In the genomic region with DNA sequence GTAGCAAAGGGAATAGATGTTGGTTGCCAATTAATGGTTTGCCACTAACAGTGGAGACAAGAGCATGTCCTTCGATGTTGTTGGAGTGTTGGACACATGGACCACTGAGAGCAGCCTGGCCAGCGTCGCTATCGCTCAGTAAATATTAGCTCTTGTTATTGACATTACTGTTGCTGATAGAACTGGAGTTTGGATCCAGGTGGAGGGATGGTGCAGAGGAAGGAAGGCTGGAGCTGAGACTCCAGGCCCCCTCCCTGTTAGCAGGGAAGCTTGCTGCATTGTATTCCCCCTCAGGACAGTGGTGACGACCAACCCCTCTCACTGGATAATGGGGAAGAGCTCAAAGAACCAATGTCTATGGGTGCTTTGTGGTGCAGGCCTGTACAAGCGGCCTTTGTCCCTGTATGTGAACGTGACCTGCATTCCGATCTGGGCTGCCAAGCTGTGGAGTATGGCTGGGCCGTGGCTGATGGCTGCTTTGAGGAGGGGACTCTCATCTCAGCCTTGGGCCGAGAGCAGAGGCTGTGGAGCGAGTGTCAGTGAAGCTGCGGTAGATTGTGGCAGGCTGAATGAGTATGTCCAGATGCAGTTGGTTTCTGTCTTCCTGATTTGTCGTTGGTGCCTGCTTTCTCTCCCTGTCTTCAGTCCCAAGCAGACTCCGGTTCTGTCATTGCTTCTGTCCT, we compare ENCODE assay signal across 10 cellular contexts. TPM values are rescaled to one million over a fixed set of nuclear protein-coding genes. Genes with fewer than 3 reads are reported as not detected.
DNase-seq lines count a peak whose midpoint lies in the region; ATAC-seq and TF ChIP-seq lines count a peak whose summit lies in the region.
"Had no signal": no experiment of that assay in that cellular context is flagged by ENCODE, and none has a peak within 500 bp of the region (broad histone marks: within the 10 kb centered on the region; RNA-seq: fewer than 3 reads in every experiment).

No MANE protein-coding gene starts in this region.

- H3K27ac ChIP-seq in VCaP (peak overlapping the region; percentile 81), hepatocyte (peak overlapping the region; percentile 38)
- H3K27ac ChIP-seq: parathyroid adenoma had no signal

- ATAC-seq in sciatic nerve: peak; percentile 69

- H4K20me1 ChIP-seq in hepatocyte (ENCODE audit: insufficient read depth, poor library complexity, severe bottlenecking): peaks cover 83% of the 10 kb centered on the region

- peak; percentile 72 for DNase-seq in HuH-7 (ENCODE audit: low spot score)
- peak; percentile 71 for DNase-seq in hepatocyte (ENCODE audit: low spot score)
- no peak for DNase-seq in sciatic nerve (ENCODE audit: low spot score)
- no peak for DNase-seq in NCI-H1436 treated with DMSO at 0.1 percent for 48 hours (lab: John Stamatoyannopoulos, UW)
- DNase-seq in HUDEP-2 (lab: John Stamatoyannopoulos, UW; ENCODE audit: unreplicated experiment in 76 of 76): no peak
- no peak for DNase-seq in cerebellar nuclear complex (lab: John Stamatoyannopoulos, UW)
- DNase-seq: EL had no signal

- intact Hi-C loops in sciatic nerve (cut with DNase I): no loop called here

- no peak overlapping the region for H3K4me3 ChIP-seq in hepatocyte

- no peaks in the 10 kb centered on the region for H3K9me2 ChIP-seq in hepatocyte (replicated peaks; ENCODE audit: insufficient read depth)

- 57% methylated on average over 14 of the region's 14 CpGs for WGBS in hepatocyte (ENCODE audit: low lambda C conversion rate, missing lambda C conversion rate)

- peaks cover 10% of the 10 kb centered on the region for H3K4me1 ChIP-seq in hepatocyte (ENCODE audit: insufficient read depth)
- H3K4me1 ChIP-seq: parathyroid adenoma had no signal

- H3K36me3 ChIP-seq in hepatocyte (replicated peaks; ENCODE audit: insufficient read depth, low read depth): no peaks in the 10 kb centered on the region

- H3K79me2 ChIP-seq in hepatocyte: peaks cover 95% of the 10 kb centered on the region

- no peaks in the 10 kb centered on the region for H3K27me3 ChIP-seq in hepatocyte

- H2AFZ ChIP-seq in hepatocyte: no peak overlapping the region
- H2AFZ ChIP-seq: parathyroid adenoma had no signal

- TF ChIP-seq CTCF in VCaP (conservative IDR thresholded peaks at IDR 0.05) (no peak), hepatocyte (IDR thresholded peaks at IDR 0.05; ENCODE audit: poor library complexity) (no peak)

- no peaks in the 10 kb centered on the region for H3K9me3 ChIP-seq in hepatocyte (ENCODE audit: low read depth)

- H3K4me2 ChIP-seq in hepatocyte: peak overlapping the region; percentile 63

RNA-seq across cellular contexts. Expression of gene CLASRP, which starts 7.0 kb away (rescaled TPM):
- 32.3 and 56.2 TPM in 2 replicates for total RNA-seq in hepatocyte
- polyA plus RNA-seq in hepatocyte: 45.8 and 74.5 TPM in 2 replicates
- total RNA-seq in sciatic nerve: 109 TPM

RNA-seq across cellular contexts. Expression of gene ZNF296, which starts 30.5 kb away (rescaled TPM):
- 0.52 TPM in 1 of 2 replicates, not detected in the other for total RNA-seq in hepatocyte
- 1.2 TPM in 1 of 2 replicates, not detected in the other for polyA plus RNA-seq in hepatocyte
- 0.45 TPM for total RNA-seq in sciatic nerve
- total RNA-seq: M059J had no signal

RNA-seq across cellular contexts. Expression of gene GEMIN7, which starts 33.2 kb away (rescaled TPM):
- total RNA-seq in hepatocyte (48.8 and 50.7 TPM in 2 replicates), sciatic nerve (8.8 TPM)
- 55.3 and 69.0 TPM in 2 replicates for polyA plus RNA-seq in hepatocyte

RNA-seq across cellular contexts. Expression of gene RELB, which starts 44.5 kb away (rescaled TPM):
- total RNA-seq in hepatocyte (6.3 and 8.5 TPM in 2 replicates), sciatic nerve (27.4 TPM)
- polyA plus RNA-seq in hepatocyte: 9.1 and 13.9 TPM in 2 replicates

RNA-seq across cellular contexts. Expression of gene PPP1R37, which starts 47.2 kb away (rescaled TPM):
- 28.1 and 30.8 TPM in 2 replicates for total RNA-seq in hepatocyte
- 14.0 and 15.2 TPM in 2 replicates for polyA plus RNA-seq in hepatocyte
- total RNA-seq in sciatic nerve: 19.3 TPM

Comparison
In these comparisons a context has a peak if more than half of its experiments do, and no peak if none do; other contexts are left out.
1. DNase-seq: peak in HuH-7 (single experiment) and hepatocyte (single experiment); none in sciatic nerve (single experiment), NCI-H1436 treated with DMSO at 0.1 percent for 48 hours (single experiment), HUDEP-2 (0 of 76) and cerebellar nuclear complex (0 of 2).